ENCODE assay signal across 14 cellular contexts in genomic region chr14:63192085-63192484, GRCh38. TPM values are rescaled to one million over a fixed set of nuclear protein-coding genes. Genes with fewer than 3 reads are reported as not detected.
DNase-seq lines count a peak whose midpoint lies in the region; ATAC-seq and TF ChIP-seq lines count a peak whose summit lies in the region.
"Had no signal": no experiment of that assay in that cellular context is flagged by ENCODE, and none has a peak within 500 bp of the region (broad histone marks: within the 10 kb centered on the region; RNA-seq: fewer than 3 reads in every experiment).

No MANE protein-coding gene starts in this region.

- no peaks in the 10 kb centered on the region for H3K9me3 Mint-ChIP-seq in T-cell

- peaks cover 6% of the 10 kb centered on the region for H3K4me1 ChIP-seq in ACC112 (ENCODE audit: control insufficient read depth, insufficient read depth, low read length, unreplicated experiment)

- H2AFZ ChIP-seq in ACC112 (ENCODE audit: low read length, unreplicated experiment): peak overlapping the region; percentile 61

- no peaks in the 10 kb centered on the region for H3K27me3 ChIP-seq in ACC112 (ENCODE audit: insufficient read depth, low read length)

- CTCF ChIA-PET in T-cell (lab: Charles Lee): no interaction called here

- H3K79me2 ChIP-seq in ACC112 (ENCODE audit: control insufficient read depth, insufficient read depth, low read length, unreplicated experiment): no peaks in the 10 kb centered on the region

- POLR2A ChIA-PET in T-cell (lab: Charles Lee): no interaction called here

- no peaks in the 10 kb centered on the region for H3K36me3 Mint-ChIP-seq in T-cell

- no peaks in the 10 kb centered on the region for H3K36me3 ChIP-seq in ACC112 (ENCODE audit: insufficient read depth, low read length)

- DNase-seq in Kasumi-1 (lab: John Stamatoyannopoulos, UW) (peak; percentile 63 to 80), glomerular endothelial cell (ENCODE audit: extremely low read depth, low read depth, low spot score) (peak; percentile 64), substantia nigra (lab: John Stamatoyannopoulos, UW) (no peak), T-cell (no peak)
- DNase-seq: activated CD4-positive, alpha-beta T cell treated with anti-CD3 and anti-CD28 coated beads, Interleukin-2, amount 10 ng/mL, durations not matched to agents 24 days and 14 days; activated T-cell treated with anti-CD3 and anti-CD28 coated beads, Interleukin-2, amount 50 U/mL, for 1 hour; cortex of kidney; NCI-H1048; posterior cingulate gyrus had no signal

- H3K27ac ChIP-seq in ACC112 (ENCODE audit: low read depth, low read length): 0 out of 2 replicates have a peak overlapping the region, but pooled peaks have one; percentile 9
- peak overlapping the region; percentile 19; the same call in 1 of the 2 replicates for H3K27ac ChIP-seq in VCaP
- H3K27ac ChIP-seq in substantia nigra (ENCODE audit: low read depth, low read length, poor library complexity, severe bottlenecking): no peak overlapping the region

- no peak overlapping the region for H3K4me3 Mint-ChIP-seq in T-cell
- H3K4me3 Mint-ChIP-seq: activated CD4-positive, alpha-beta T cell treated with anti-CD3 and anti-CD28 coated beads, Interleukin-2, amount 10 ng/mL, durations not matched to agents 24 days and 14 days; T-helper 1 cell treated with Interleukin-12 subunit alpha and Interleukin-12 subunit beta and Interleukin-4 antibody, amounts not matched to agents 30 μg/mL and 1 μg/mL, for 36 hours had no signal

- no peak for ATAC-seq in HG03159 (IDR thresholded peaks at IDR 0.05; ENCODE audit: unreplicated experiment)
- ATAC-seq in T-cell (replicated peaks in 1 of 4): no peak
- no peak for ATAC-seq in GM19452 (IDR thresholded peaks at IDR 0.05; ENCODE audit: unreplicated experiment)

- TF ChIP-seq CTCF in VCaP (conservative IDR thresholded peaks at IDR 0.05): no peak

- peaks cover 0 to 3% of the 10 kb centered on the region in 2 donors for H3K27me3 Mint-ChIP-seq in T-cell
- H3K27me3 Mint-ChIP-seq: activated CD4-positive, alpha-beta T cell treated with anti-CD3 and anti-CD28 coated beads, Interleukin-2, amount 10 ng/mL, durations not matched to agents 24 days and 14 days had no signal

- no peaks in the 10 kb centered on the region for H3K4me1 Mint-ChIP-seq in T-cell
- H3K4me1 Mint-ChIP-seq: activated CD4-positive, alpha-beta T cell treated with anti-CD3 and anti-CD28 coated beads, Interleukin-2, amount 10 ng/mL, durations not matched to agents 24 days and 14 days had no signal

- no peak overlapping the region for H3K4me3 ChIP-seq in ACC112 (ENCODE audit: low read depth, low read length)

- H3K27ac Mint-ChIP-seq in T-cell: no peak overlapping the region
- H3K27ac Mint-ChIP-seq: activated CD4-positive, alpha-beta T cell treated with anti-CD3 and anti-CD28 coated beads, Interleukin-2, amount 10 ng/mL, durations not matched to agents 24 days and 14 days; T-helper 1 cell treated with Interleukin-12 subunit alpha and Interleukin-12 subunit beta and Interleukin-4 antibody, amounts not matched to agents 30 μg/mL and 1 μg/mL, for 36 hours had no signal

RNA-seq across cellular contexts. Expression of gene RHOJ, which starts 12.2 kb away (rescaled TPM):
- total RNA-seq in glomerular endothelial cell: 57.3 and 103 TPM in 2 replicates
- total RNA-seq in T-cell: not detected
- total RNA-seq: activated CD4-positive, alpha-beta T cell treated with anti-CD3 and anti-CD28 coated beads, Interleukin-2, amount 10 ng/mL, durations not matched to agents 24 days and 14 days had no signal

Comparison
In these comparisons a context has a peak if more than half of its experiments do, and no peak if none do; other contexts are left out.
1. DNase-seq: peak in Kasumi-1 (2 of 2) and glomerular endothelial cell (single experiment); none in substantia nigra (0 of 49) and T-cell (0 of 34).
2. RNA of gene RHOJ, which starts 12.2 kb away (total RNA-seq): 57.3 to 103 TPM in glomerular endothelial cell; not detected in T-cell; every median in the first group is over 10 times any median in the second.